Comparison of ENCODE assay signal across 27 cellular contexts in the genomic region with DNA sequence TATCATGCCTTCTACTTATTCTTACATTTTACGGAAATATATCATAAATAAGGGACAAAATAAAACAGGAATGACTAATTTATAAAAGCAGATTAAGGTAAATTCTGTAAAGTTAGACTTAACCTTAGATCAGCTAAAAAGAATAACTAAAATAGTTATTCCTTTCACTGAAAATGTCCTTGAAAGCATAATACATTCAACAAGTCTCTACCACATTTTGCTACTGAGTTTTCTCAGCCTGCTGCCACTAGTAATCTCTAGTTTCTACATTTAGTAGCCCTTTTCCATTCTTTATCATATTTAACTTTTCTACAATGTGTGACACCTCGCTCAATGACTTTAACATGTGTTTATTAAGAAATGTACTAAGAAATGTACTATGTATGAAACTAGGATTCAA.
"Had no signal": no experiment of that assay in that cellular context is flagged by ENCODE, and none has a peak within 500 bp of the region (broad histone marks: within the 10 kb centered on the region; RNA-seq: fewer than 3 reads in every experiment).

No MANE protein-coding gene starts in this region.

- ATAC-seq: mucosa of descending colon; naive thymus-derived CD4-positive, alpha-beta T cell; right cardiac atrium; sciatic nerve; stimulated activated naive CD8-positive, alpha-beta T cell treated with anti-CD3 and anti-CD28 coated beads, Interleukin-15, amount 100 ng/mL, for 72 hours had no signal

- H3K27ac ChIP-seq: left ventricle myocardium inferior, pancreas, prostate gland, skin epidermis, tibial nerve, uterus had no signal

- H3K27me3 Mint-ChIP-seq: naive thymus-derived CD4-positive, alpha-beta T cell; stimulated activated naive CD8-positive, alpha-beta T cell treated with anti-CD3 and anti-CD28 coated beads, Interleukin-15, amount 100 ng/mL, for 72 hours; type B pancreatic cell had no signal

- H3K4me3 Mint-ChIP-seq: naive thymus-derived CD4-positive, alpha-beta T cell; nephron; neural crest cell; stimulated activated naive CD8-positive, alpha-beta T cell treated with anti-CD3 and anti-CD28 coated beads, Interleukin-15, amount 100 ng/mL, for 72 hours; type B pancreatic cell had no signal

- H3K27me3 ChIP-seq: pancreas, tibial nerve, uterus had no signal

- H3K4me1 ChIP-seq: prostate gland, uterus had no signal

- H3K9me3 Mint-ChIP-seq: type B pancreatic cell had no signal

- H3K27ac Mint-ChIP-seq: nephron, type B pancreatic cell had no signal

- FAIRE-seq: pancreas had no signal

- H3K36me3 ChIP-seq: pancreas, prostate gland, uterus had no signal

- H3K9me3 ChIP-seq: pancreas, prostate gland had no signal

- DNase-seq: islet precursor cell; left ventricle myocardium inferior; mesendoderm; midbrain; mucosa of descending colon; naive thymus-derived CD4-positive, alpha-beta T cell; nucleus accumbens; pancreas; posterior cingulate gyrus; retina; right cardiac atrium; stimulated activated CD4-positive, alpha-beta T cell treated with anti-CD3 and anti-CD28 coated beads, Interleukin-12 subunit alpha, Interleukin-12 subunit beta, amount 100 ng/mL, for 4 hours; stimulated activated CD4-positive, alpha-beta T cell treated with anti-CD3 and anti-CD28 coated beads, Interleukin-15, amount 100 ng/mL, for 24 hours; stimulated activated CD4-positive, alpha-beta T cell treated with anti-CD3 and anti-CD28 coated beads, Interleukin-2, amount 100 ng/mL, for 24 hours; stimulated activated CD4-positive, alpha-beta T cell treated with anti-CD3 and anti-CD28 coated beads, Interleukin-4, amount 100 ng/mL, for 1 hour; stimulated activated naive CD4-positive, alpha-beta T cell treated with Interleukin-2 at 50 U/mL for 16 hours; stimulated activated naive CD8-positive, alpha-beta T cell treated with anti-CD3 and anti-CD28 coated beads, Interleukin-15, amount 100 ng/mL, for 72 hours; substantia nigra; uterus had no signal

- H3K4me3 ChIP-seq: left ventricle myocardium inferior, lung, mucosa of descending colon, pancreas, prostate gland, skin epidermis, tibial nerve, uterus had no signal

- H3K4me1 Mint-ChIP-seq: neural crest cell had no signal
